20 cellular contexts compared by ENCODE assay signal in the genomic region with DNA sequence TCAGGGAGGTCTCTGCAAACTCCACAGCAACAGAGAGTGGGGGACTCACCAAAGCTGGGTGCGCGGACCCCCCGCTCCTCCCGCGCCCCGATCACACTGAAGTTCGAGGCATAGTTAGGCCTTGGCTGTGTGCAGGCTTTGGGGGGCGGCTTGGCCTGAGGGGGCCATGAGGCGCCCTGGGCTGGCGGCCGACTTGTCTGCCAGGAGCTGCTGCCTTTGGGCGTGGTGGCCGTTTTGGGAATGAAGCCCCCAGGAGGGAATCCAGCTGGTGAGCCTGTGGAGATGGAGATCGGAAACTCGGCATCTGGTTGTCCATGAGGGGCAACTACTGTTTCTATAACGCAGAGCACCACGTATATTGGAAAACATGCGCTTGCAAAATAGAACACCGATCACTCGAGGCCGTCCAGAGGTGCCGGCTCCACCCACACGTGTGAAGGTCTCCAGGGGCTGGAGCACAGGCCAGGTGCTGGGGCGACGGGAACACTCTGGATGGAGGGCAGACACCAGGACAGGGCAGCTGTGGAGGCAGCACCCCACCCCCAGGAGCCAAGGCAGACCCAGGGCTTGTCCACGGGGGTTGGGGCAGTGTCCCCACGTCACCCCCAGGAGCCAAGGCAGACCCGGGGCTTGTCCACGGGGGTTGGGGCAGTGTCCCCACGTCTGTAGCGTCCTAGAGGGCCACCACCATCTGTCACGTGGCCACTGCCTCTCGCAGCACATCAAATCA. TPM values are rescaled to one million over a fixed set of nuclear protein-coding genes. Genes with fewer than 3 reads are reported as not detected.
A peak's percentile ranks its signal among the peaks of the same experiment; 100 is the strongest.
DNase-seq lines count a peak whose midpoint lies in the region; ATAC-seq, FAIRE-seq and TF ChIP-seq lines count a peak whose summit lies in the region.
"Had no signal": no experiment of that assay in that cellular context is flagged by ENCODE, and none has a peak within 500 bp of the region (broad histone marks: within the 10 kb centered on the region; RNA-seq: fewer than 3 reads in every experiment).

No MANE protein-coding gene starts in this region.

- WGBS in right lobe of liver (ENCODE audit: insufficient coverage, low coverage, low lambda C conversion rate, missing lambda C conversion rate): 100% methylated on average over 2 of the region's 33 CpGs
- 94% methylated on average over 17 of the region's 33 CpGs for WGBS in HepG2 (ENCODE audit: low lambda C conversion rate)
- WGBS in neuronal stem cell (ENCODE audit: extremely low coverage in 2 of 2, insufficient read length in 2 of 2, insufficient replicate concordance in 1 of 2), 2 donors: no CpG with 5 or more reads among the region's 33 CpGs

- intact Hi-C loops in right lobe of liver (cut with DNase I) (no loop called here), HepG2 (cut with micrococcal nuclease; ENCODE audit: unreplicated experiment) (no loop called here), vagina (cut with DNase I) (no loop called here)

- H2BK15ac ChIP-seq in neuronal stem cell (ENCODE audit: low read length): no peak overlapping the region

- TF ChIP-seq POLR2A in right lobe of liver (IDR thresholded peaks at IDR 0.05): no peak
- TF ChIP-seq POLR2A in HepG2 (IDR thresholded peaks at IDR 0.05; ENCODE audit: insufficient read depth in 1 of 2, low read depth in 2 of 2, low read length in 2 of 2): no peak
- TF ChIP-seq POLR2A in vagina (IDR thresholded peaks at IDR 0.05): no peak

- no peak overlapping the region for H2AK5ac ChIP-seq in neuronal stem cell (ENCODE audit: low read depth, low read length)

- H3K23ac ChIP-seq in neuronal stem cell (ENCODE audit: low read depth, low read length, poor library complexity): no peak overlapping the region

- no peaks in the 10 kb centered on the region for H4K20me1 ChIP-seq in HepG2 (ENCODE audit: insufficient read depth, low read length)

- peak overlapping the region; percentile 64 for H3K18ac ChIP-seq in neuronal stem cell (ENCODE audit: low read length)

- H3K36me3 Mint-ChIP-seq in endothelial cell (ENCODE audit: low read depth, unreplicated experiment): peaks cover 34% of the 10 kb centered on the region
- peaks cover 85% of the 10 kb centered on the region for H3K36me3 Mint-ChIP-seq in activated T-cell treated with anti-CD3 and anti-CD28 coated beads, Interleukin-2, amount 50 U/mL, for 24 hours (ENCODE audit: low read depth)

- peaks cover 0 to 8% (median 0%) of the 10 kb centered on the region in 4 donors for H3K36me3 ChIP-seq in right lobe of liver
- peaks cover 3 to 20% of the 10 kb centered on the region in 2 experiments; a peak in 4 of 5 replicates for H3K36me3 ChIP-seq in HepG2 (replicated peaks in 1 of 2; ENCODE audit: control insufficient read depth in 1 of 2, insufficient read depth in 2 of 2, low read length in 2 of 2)
- H3K36me3 ChIP-seq in neuronal stem cell (replicated peaks in 1 of 2; ENCODE audit: control insufficient read depth in 2 of 2, insufficient read depth in 2 of 2, low read length in 2 of 2): peaks cover 14 to 71% of the 10 kb centered on the region in 2 donors
- peaks cover 0 to 31% of the 10 kb centered on the region in 2 donors for H3K36me3 ChIP-seq in vagina
- H3K36me3 ChIP-seq: MG63 had no signal

- TF ChIP-seq EP300 in HepG2 (IDR thresholded peaks at IDR 0.05; ENCODE audit: low read depth in 2 of 2, low read length in 2 of 2): no peak
- TF ChIP-seq EP300 in HepG2 (CRISPR knock-in tag; IDR thresholded peaks at IDR 0.05; ENCODE audit: borderline replicate concordance): no peak

- no peaks in the 10 kb centered on the region for H3K9me3 Mint-ChIP-seq in endothelial cell (ENCODE audit: unreplicated experiment)
- no peaks in the 10 kb centered on the region for H3K9me3 Mint-ChIP-seq in activated T-cell treated with anti-CD3 and anti-CD28 coated beads, Interleukin-2, amount 50 U/mL, for 24 hours

- ATAC-seq in right lobe of liver (no peak), HepG2 (no peak)

- no peak overlapping the region for H3K9ac ChIP-seq in HepG2 (ENCODE audit: insufficient read depth, low read depth, low read length)
- no peak overlapping the region for H3K9ac ChIP-seq in neuronal stem cell (ENCODE audit: low read depth, low read length, poor library complexity)

- H4K91ac ChIP-seq in neuronal stem cell (ENCODE audit: low read depth, low read length, poor library complexity): no peak overlapping the region

- H2BK12ac ChIP-seq in neuronal stem cell (ENCODE audit: low read length): no peak overlapping the region

- no TSS peak for BruUV-seq in HepG2 (replicated peaks; lab: Mats Ljungman, UMichigan)

- POLR2A ChIA-PET in HepG2 (lab: Yijun Ruan, JAX): no interaction called here

- H3K79me1 ChIP-seq in neuronal stem cell (ENCODE audit: low read depth, low read length): no peaks in the 10 kb centered on the region

- H3K27me3 ChIP-seq in right lobe of liver: no peaks in the 10 kb centered on the region
- H3K27me3 ChIP-seq in HepG2 (ENCODE audit: control insufficient read depth in 1 of 2, insufficient read depth in 2 of 2, low read length in 2 of 2): no peaks in the 10 kb centered on the region
- no peaks in the 10 kb centered on the region for H3K27me3 ChIP-seq in neuronal stem cell (ENCODE audit: control insufficient read depth in 3 of 3, insufficient read depth in 3 of 3, low read depth in 1 of 3, low read length in 3 of 3)
- no peaks in the 10 kb centered on the region for H3K27me3 ChIP-seq in vagina
- H3K27me3 ChIP-seq: BE2C, MG63 had no signal

- peak in 2 of 3 donors; percentile 11 to 49 for DNase-seq in right lobe of liver
- no peak for DNase-seq in HepG2 (ENCODE audit: low spot score)
- DNase-seq in endothelial cell (ENCODE audit: low spot score): no peak
- DNase-seq in neuronal stem cell (ENCODE audit: low spot score): no peak
- DNase-seq in vagina (ENCODE audit: extremely low spot score in 2 of 2): no peak
- no peak for DNase-seq in NOMO-1 treated with dmso at 0.1 percent for 144 hours (lab: John Stamatoyannopoulos, UW; ENCODE audit: unreplicated experiment)
- DNase-seq in activated T-cell treated with anti-CD3 and anti-CD28 coated beads, Interleukin-2, amount 50 U/mL, for 24 hours: no peak
- DNase-seq: BE2C; CD4-positive, CD25-positive, alpha-beta regulatory T cell; EL; GF-D8; MG63; NCI-H1417; NCI-H187; NCI-H446; NCI-H526; SHP77 treated with DMSO at 0.1 percent for 48 hours had no signal

- CTCF ChIA-PET in HepG2 (lab: Yijun Ruan, JAX; ENCODE audit: low intra/inter-chr PET ratio, low total read pairs): no interaction called here

- no peak overlapping the region for H3K27ac Mint-ChIP-seq in endothelial cell (ENCODE audit: unreplicated experiment)
- H3K27ac Mint-ChIP-seq in activated T-cell treated with anti-CD3 and anti-CD28 coated beads, Interleukin-2, amount 50 U/mL, for 24 hours: no peak overlapping the region
- H3K27ac Mint-ChIP-seq: CD4-positive, CD25-positive, alpha-beta regulatory T cell had no signal

- H3K9me3 ChIP-seq in right lobe of liver: no peaks in the 10 kb centered on the region
- no peaks in the 10 kb centered on the region for H3K9me3 ChIP-seq in HepG2 (ENCODE audit: low read length)
- H3K9me3 ChIP-seq in neuronal stem cell (replicated peaks in 1 of 2; ENCODE audit: control insufficient read depth in 2 of 2, insufficient read depth in 1 of 2, low read depth in 1 of 2, low read length in 2 of 2): no peaks in the 10 kb centered on the region
- no peaks in the 10 kb centered on the region for H3K9me3 ChIP-seq in vagina
- H3K9me3 ChIP-seq: BE2C, MG63 had no signal

- no peaks in the 10 kb centered on the region for H3K79me2 ChIP-seq in HepG2 (ENCODE audit: insufficient read depth, low read length)

- H2AFZ ChIP-seq in HepG2 (ENCODE audit: low read length) (no peak overlapping the region), neuronal stem cell (ENCODE audit: low read length) (no peak overlapping the region)

- no peak overlapping the region for H2BK120ac ChIP-seq in neuronal stem cell (ENCODE audit: low read depth, low read length)

- H3K4me3 Mint-ChIP-seq in endothelial cell (ENCODE audit: unreplicated experiment): peak overlapping the region; percentile 60
- no peak overlapping the region for H3K4me3 Mint-ChIP-seq in activated T-cell treated with anti-CD3 and anti-CD28 coated beads, Interleukin-2, amount 50 U/mL, for 24 hours

- no peak overlapping the region for H3K4me3 ChIP-seq in right lobe of liver
- no peak overlapping the region for H3K4me3 ChIP-seq in HepG2 (replicated peaks in 1 of 3; ENCODE audit: insufficient read depth in 1 of 3, low read depth in 2 of 3, low read length in 3 of 3)
- no peak overlapping the region for H3K4me3 ChIP-seq in neuronal stem cell (ENCODE audit: low read length in 2 of 2)
- no peak overlapping the region for H3K4me3 ChIP-seq in vagina
- H3K4me3 ChIP-seq: MG63 had no signal

- H3K4ac ChIP-seq in neuronal stem cell (ENCODE audit: low read length): no peak overlapping the region

- H3K27ac ChIP-seq in right lobe of liver: no peak overlapping the region
- no peak overlapping the region for H3K27ac ChIP-seq in HepG2 (ENCODE audit: extremely low read length, insufficient read depth, low read length)
- H3K27ac ChIP-seq in neuronal stem cell (replicated peaks; ENCODE audit: low read length): no peak overlapping the region
- H3K27ac ChIP-seq in vagina: no peak overlapping the region

- no peaks in the 10 kb centered on the region for H3K4me1 Mint-ChIP-seq in endothelial cell (ENCODE audit: unreplicated experiment)
- H3K4me1 Mint-ChIP-seq in activated T-cell treated with anti-CD3 and anti-CD28 coated beads, Interleukin-2, amount 50 U/mL, for 24 hours (ENCODE audit: low read depth): peaks cover 6% of the 10 kb centered on the region

- no peaks in the 10 kb centered on the region for H3K27me3 Mint-ChIP-seq in endothelial cell (ENCODE audit: unreplicated experiment)
- H3K27me3 Mint-ChIP-seq in activated T-cell treated with anti-CD3 and anti-CD28 coated beads, Interleukin-2, amount 50 U/mL, for 24 hours: no peaks in the 10 kb centered on the region
- H3K27me3 Mint-ChIP-seq: CD4-positive, CD25-positive, alpha-beta regulatory T cell had no signal

- in situ Hi-C loops in HepG2 (cut with HindIII; ENCODE audit: extremely low pct_ligation_motif_present, low pct_unique_long_range_greater_than_20kb): no loop called here

- H2BK5ac ChIP-seq in neuronal stem cell (ENCODE audit: low read length): peak overlapping the region; percentile 39

- FAIRE-seq in HepG2 (lab: Jason Lieb, UNC): no peak
- FAIRE-seq: GM19239, H1 had no signal

- no peak for TF ChIP-seq CTCF in right lobe of liver (IDR thresholded peaks at IDR 0.05)
- no peak for TF ChIP-seq CTCF in HepG2 (CRISPR knock-in tag; IDR thresholded peaks at IDR 0.05)
- no peak for TF ChIP-seq CTCF in endothelial cell (IDR thresholded peaks at IDR 0.05; ENCODE audit: unreplicated experiment)
- TF ChIP-seq CTCF in vagina (IDR thresholded peaks at IDR 0.05): no peak

- H4K8ac ChIP-seq in neuronal stem cell (ENCODE audit: low read depth, low read length): no peak overlapping the region

- H3K14ac ChIP-seq in neuronal stem cell (ENCODE audit: low read length): peak overlapping the region; percentile 71

- H3K4me1 ChIP-seq in right lobe of liver (no peaks in the 10 kb centered on the region), HepG2 (ENCODE audit: insufficient read depth, low read length) (no peaks in the 10 kb centered on the region), neuronal stem cell (ENCODE audit: control insufficient read depth in 2 of 2, insufficient read depth in 1 of 2, low read depth in 1 of 2, low read length in 2 of 2) (no peaks in the 10 kb centered on the region), vagina (no peaks in the 10 kb centered on the region)
- H3K4me1 ChIP-seq: BE2C had no signal

- H3K4me2 ChIP-seq in HepG2 (ENCODE audit: low read depth, low read length): no peak overlapping the region
- H3K4me2 ChIP-seq in neuronal stem cell (ENCODE audit: insufficient read depth, low read length, poor library complexity, severe bottlenecking): no peak overlapping the region

- no peak for TF ChIP-seq RAD21 in HepG2 (CRISPR knock-in tag; IDR thresholded peaks at IDR 0.05)

RNA-seq across cellular contexts. Expression of gene CPLX1, which starts 25.9 kb away (rescaled TPM):
- total RNA-seq in right lobe of liver (1 to 10 TPM in 5 of 6 experiments, under 1 TPM in 1; 0.86 to 3.7 (median 2.4) TPM), HepG2 (2016; rRNA removed; fragmentation: Illumina TruSeq; extraction: Trizol) (0.18 and 0.36 TPM in 2 replicates), endothelial cell (ENCODE audit: unreplicated experiment) (0.46 TPM), vagina (0.98 TPM)
- 0.30 TPM in 1 of 2 replicates, not detected in the other for total RNA-seq in HepG2 (2016; cell fraction: cytosol; rRNA removed; fragmentation: Illumina TruSeq; extraction: Trizol; ENCODE audit: low read depth)
- total RNA-seq in HepG2 (2016; cell fraction: insoluble cytoplasmic fraction; rRNA removed; fragmentation: Illumina TruSeq; extraction: Trizol): 0.16 and 0.24 TPM in 2 replicates
- 0.37 and 0.48 TPM in 2 replicates for total RNA-seq in HepG2 (2016; cell fraction: membrane; rRNA removed; fragmentation: Illumina TruSeq; extraction: Trizol)
- not detected in 2 replicates for total RNA-seq in HepG2 (2016; cell fraction: nucleus; rRNA removed; fragmentation: Illumina TruSeq; extraction: Trizol)
- 0.18 and 0.57 TPM in 2 replicates for polyA plus RNA-seq in HepG2 (2011; rRNA removed)
- 0.08 and 0.18 TPM in 2 replicates for polyA plus RNA-seq in HepG2 (2011; cell fraction: cytosol; rRNA removed)
- 0.58 and 0.95 TPM in 2 replicates for polyA plus RNA-seq in HepG2 (2011; cell fraction: nucleus; rRNA removed)
- 0.87 and 3.8 TPM in 2 replicates for polyA plus RNA-seq in HepG2 (2012)
- polyA plus RNA-seq in HepG2 (2016; cell fraction: cytosol; fragmentation: Illumina TruSeq; extraction: Trizol; ENCODE audit: low read depth): 0.68 and 0.69 TPM in 2 replicates
- 0.49 and 0.90 TPM in 2 replicates for polyA plus RNA-seq in HepG2 (2016; cell fraction: insoluble cytoplasmic fraction; fragmentation: Illumina TruSeq; extraction: Trizol; ENCODE audit: low read depth)
- polyA plus RNA-seq in HepG2 (2016; cell fraction: membrane; fragmentation: Illumina TruSeq; extraction: Trizol; ENCODE audit: low read depth): 0.89 and 1.3 TPM in 2 replicates
- polyA plus RNA-seq in HepG2 (2016; cell fraction: nucleus; fragmentation: Illumina TruSeq; extraction: Trizol; ENCODE audit: insufficient read depth, low read depth): 0.38 and 0.60 TPM in 2 replicates
- 0.12 and 0.68 TPM in 2 replicates for polyA minus RNA-seq in HepG2 (2011; rRNA and poly(A)+ RNA removed; ENCODE audit: low replicate concordance)
- 0.30 TPM in 1 of 2 replicates, not detected in the other for polyA minus RNA-seq in HepG2 (2011; cell fraction: cytosol; rRNA and poly(A)+ RNA removed)
- polyA minus RNA-seq in HepG2 (2011; cell fraction: nucleus; rRNA and poly(A)+ RNA removed): 0.25 TPM in 1 of 2 replicates, not detected in the other
- 0.13 TPM for polyA plus RNA-seq in neuronal stem cell (2013, experiment 1 of 2)
- 0.12 TPM for polyA plus RNA-seq in neuronal stem cell (2013, experiment 2 of 2)
- total RNA-seq: LHCN-M2 had no signal

Comparison
In these comparisons a context has a peak if more than half of its experiments do, and no peak if none do; other contexts are left out.
1. DNase-seq: peak in right lobe of liver (2 of 3); none in HepG2 (single experiment), endothelial cell (single experiment), neuronal stem cell (single experiment), vagina (0 of 2), NOMO-1 treated with dmso at 0.1 percent for 144 hours (single experiment) and activated T-cell treated with anti-CD3 and anti-CD28 coated beads, Interleukin-2, amount 50 U/mL, for 24 hours (single experiment).